In genomic region chr15:59549339-59549807, GRCh38 we compare ENCODE assay signal across 30 cellular contexts.
DNase-seq lines count a peak whose midpoint lies in the region; ATAC-seq, FAIRE-seq and TF ChIP-seq lines count a peak whose summit lies in the region.
"Had no signal": no experiment of that assay in that cellular context is flagged by ENCODE, and none has a peak within 500 bp of the region (broad histone marks: within the 10 kb centered on the region; RNA-seq: fewer than 3 reads in every experiment).

No MANE protein-coding gene starts in this region.

- H4K20me1 ChIP-seq in GM23338 (replicated peaks; ENCODE audit: insufficient read depth) (no peaks in the 10 kb centered on the region), Karpas-422 (ENCODE audit: insufficient read depth, low read depth, low read length) (no peaks in the 10 kb centered on the region)

- H3K9ac ChIP-seq in Karpas-422 (ENCODE audit: low read length): no peak overlapping the region

- H3K4me3 Mint-ChIP-seq in GM23338: no peak overlapping the region; the same call in 2 of the 3 replicates
- no peak overlapping the region for H3K4me3 Mint-ChIP-seq in CD4-positive, alpha-beta T cell
- H3K4me3 Mint-ChIP-seq: activated CD8-positive, alpha-beta T cell treated with anti-CD3 and anti-CD28 coated beads, Interleukin-2, amount 10 ng/mL, durations not matched to agents 7 days and 5 days; CD4-positive, alpha-beta memory T cell; natural killer cell had no signal

- CTCF ChIA-PET in CD4-positive, alpha-beta T cell (lab: Charles Lee): no interaction called here

- peaks cover 14% of the 10 kb centered on the region for H3K36me3 Mint-ChIP-seq in GM23338 (ENCODE audit: low read depth)
- H3K36me3 Mint-ChIP-seq in CD4-positive, alpha-beta T cell (ENCODE audit: low read depth): no peaks in the 10 kb centered on the region
- H3K36me3 Mint-ChIP-seq: CD4-positive, alpha-beta memory T cell; natural killer cell had no signal

- intact Hi-C loops in CD4-positive, alpha-beta T cell (cut with DNase I, micrococcal nuclease): no loop called here

- peak overlapping the region; percentile 63; the same call in 1 of the 2 replicates for H3K27ac Mint-ChIP-seq in GM23338
- no peak overlapping the region for H3K27ac Mint-ChIP-seq in CD4-positive, alpha-beta T cell
- H3K27ac Mint-ChIP-seq: activated CD8-positive, alpha-beta T cell treated with anti-CD3 and anti-CD28 coated beads, Interleukin-2, amount 10 ng/mL, durations not matched to agents 7 days and 5 days; activated T-helper 2 cell treated with anti-CD3 and anti-CD28 coated beads, Interferon-gamma antibody, Interleukin-2, Interleukin-4, amounts not matched to agents 10 μg/mL and 5 μg/mL and 100 μg/mL, durations not matched to agents 14 hours and 24 hours and 36 hours; CD4-positive, alpha-beta memory T cell; natural killer cell had no signal

- DNase-seq in GM23338 (ENCODE audit: low spot score) (peak; percentile 65), NCI-H69 (lab: John Stamatoyannopoulos, UW) (peak; percentile 68), iPS DF 19.7 (ENCODE audit: low read depth, low spot score) (peak; percentile 67), renal cortical epithelial cell (ENCODE audit: low read depth) (peak; percentile 56), Karpas-422 (no peak), urothelium cell line (ENCODE audit: low spot score) (no peak)
- no peak for DNase-seq in CD4-positive, alpha-beta T cell
- DNase-seq: activated CD4-positive, alpha-beta T cell treated with anti-CD3 and anti-CD28 coated beads for 4 hours; activated CD8-positive, alpha-beta T cell treated with anti-CD3 and anti-CD28 coated beads, Interleukin-2, amount 10 ng/mL, durations not matched to agents 7 days and 5 days; activated naive CD4-positive, alpha-beta T cell treated with anti-CD3 and anti-CD28 coated beads, Interleukin-2, amount 50 U/mL, for 16 hours; AML-193; amniotic stem cell; brain microvascular endothelial cell; CD4-positive, alpha-beta memory T cell; cerebellar nuclear complex; DMS 273 treated with DMSO at 0.1 percent for 48 hours; gastrocnemius medialis; left ventricle myocardium inferior; MV-4-11; natural killer cell; NCI-H1436 treated with DMSO at 0.1 percent for 48 hours; nucleus accumbens; stimulated activated CD4-positive, alpha-beta T cell treated with anti-CD3 and anti-CD28 coated beads, Interleukin-1b, Interleukin-23, amount 100 ng/mL, for 48 hours; stimulated activated naive CD8-positive, alpha-beta T cell treated with anti-CD3 and anti-CD28 coated beads, Interleukin-15, Interleukin-2, amounts not matched to agents 100 U/mL and 50 U/mL, for 24 hours; T-helper 9 cell had no signal

- peak overlapping the region; percentile 49 for H3K4me2 ChIP-seq in GM23338
- H3K4me2 ChIP-seq in Karpas-422 (ENCODE audit: low read depth, low read length, poor library complexity, severe bottlenecking): no peak overlapping the region

- POLR2A ChIA-PET in CD4-positive, alpha-beta T cell (lab: Charles Lee): no interaction called here

- TF ChIP-seq CTCF in GM23338 (conservative IDR thresholded peaks at IDR 0.05; ENCODE audit: low read depth in 2 of 2): no peak
- no peak for TF ChIP-seq CTCF in CD4-positive, alpha-beta T cell (IDR thresholded peaks at IDR 0.05)

- FAIRE-seq in urothelium cell line (lab: Jason Lieb, UNC): no peak
- FAIRE-seq: GM19239 had no signal

- peaks cover 13% of the 10 kb centered on the region for H3K27me3 Mint-ChIP-seq in GM23338 (ENCODE audit: insufficient read depth, low read depth, poor library complexity)
- H3K27me3 Mint-ChIP-seq in CD4-positive, alpha-beta T cell: peaks cover 11% of the 10 kb centered on the region

- no peaks in the 10 kb centered on the region for H3K9me3 ChIP-seq in Karpas-422 (ENCODE audit: low read length)
- H3K9me3 ChIP-seq in CD4-positive, alpha-beta T cell (ENCODE audit: control insufficient read depth, low read length): no peaks in the 10 kb centered on the region
- H3K9me3 ChIP-seq: gastrocnemius medialis, HAP-1, left ventricle myocardium inferior, SJSA1 had no signal

- H3K4me3 ChIP-seq in GM23338 (peak overlapping the region; percentile 18; the same call in 1 of the 2 replicates), Karpas-422 (ENCODE audit: low read length) (no peak overlapping the region)
- H3K4me3 ChIP-seq: gastrocnemius medialis, HAP-1, left ventricle myocardium inferior, SJSA1, skin epidermis had no signal

- peaks cover 15% of the 10 kb centered on the region; the same call in 1 of the 2 replicates for H3K27me3 ChIP-seq in GM23338 (ENCODE audit: insufficient read depth)
- H3K27me3 ChIP-seq in Karpas-422 (ENCODE audit: low read length): no peaks in the 10 kb centered on the region
- no peaks in the 10 kb centered on the region for H3K27me3 ChIP-seq in CD4-positive, alpha-beta T cell (ENCODE audit: control insufficient read depth, insufficient read depth, low read length)
- H3K27me3 ChIP-seq: brain microvascular endothelial cell, gastrocnemius medialis, SJSA1 had no signal

- H3K4me1 Mint-ChIP-seq in GM23338: peaks cover 41% of the 10 kb centered on the region
- H3K4me1 Mint-ChIP-seq in CD4-positive, alpha-beta T cell (ENCODE audit: low read depth): no peaks in the 10 kb centered on the region
- H3K4me1 Mint-ChIP-seq: CD4-positive, alpha-beta memory T cell; natural killer cell had no signal

- peaks cover 7% of the 10 kb centered on the region; the same call in 1 of the 2 replicates for H3F3A ChIP-seq in GM23338 (replicated peaks; ENCODE audit: low read depth)

- H3K4me1 ChIP-seq in GM23338 (ENCODE audit: insufficient read depth) (peaks cover 25% of the 10 kb centered on the region), Karpas-422 (ENCODE audit: low read length) (no peaks in the 10 kb centered on the region)
- H3K4me1 ChIP-seq: gastrocnemius medialis, left ventricle myocardium inferior had no signal

- no peak overlapping the region for H3K27ac ChIP-seq in GM23338 (ENCODE audit: low read depth)
- no peak overlapping the region for H3K27ac ChIP-seq in Karpas-422 (ENCODE audit: low read length)
- H3K27ac ChIP-seq in CD4-positive, alpha-beta T cell (ENCODE audit: low read depth, low read length): no peak overlapping the region
- H3K27ac ChIP-seq: brain microvascular endothelial cell, gastrocnemius medialis, left ventricle myocardium inferior, SJSA1, skin epidermis had no signal

- H2AFZ ChIP-seq in GM23338 (no peak overlapping the region), Karpas-422 (ENCODE audit: low read length) (no peak overlapping the region)

- no peaks in the 10 kb centered on the region for H3K79me2 ChIP-seq in GM23338 (replicated peaks; ENCODE audit: insufficient read depth)
- no peaks in the 10 kb centered on the region for H3K79me2 ChIP-seq in Karpas-422 (ENCODE audit: low read length)

- H3K36me3 ChIP-seq in GM23338 (ENCODE audit: insufficient read depth): no peaks in the 10 kb centered on the region
- no peaks in the 10 kb centered on the region for H3K36me3 ChIP-seq in Karpas-422 (ENCODE audit: insufficient read depth, low read length)
- H3K36me3 ChIP-seq: brain microvascular endothelial cell, gastrocnemius medialis, HAP-1, left ventricle myocardium inferior, SJSA1 had no signal

- H3K9me3 Mint-ChIP-seq in GM23338: peaks cover 18% of the 10 kb centered on the region
- H3K9me3 Mint-ChIP-seq in CD4-positive, alpha-beta T cell: no peaks in the 10 kb centered on the region
- H3K9me3 Mint-ChIP-seq: activated T-helper 2 cell treated with anti-CD3 and anti-CD28 coated beads, Interferon-gamma antibody, Interleukin-2, Interleukin-4, amounts not matched to agents 10 μg/mL and 5 μg/mL and 100 μg/mL, durations not matched to agents 14 hours and 24 hours and 36 hours; CD4-positive, alpha-beta memory T cell; natural killer cell had no signal

- peak; percentile 81 for ATAC-seq in GM23338
- no peak for ATAC-seq in CD4-positive, alpha-beta T cell (ENCODE audit: poor library complexity)
- ATAC-seq: activated CD8-positive, alpha-beta T cell treated with anti-CD3 and anti-CD28 coated beads, Interleukin-2, amount 10 ng/mL, durations not matched to agents 7 days and 5 days; gastrocnemius medialis; natural killer cell; stimulated activated naive CD8-positive, alpha-beta T cell treated with anti-CD3 and anti-CD28 coated beads, Interleukin-15, Interleukin-2, amounts not matched to agents 100 U/mL and 50 U/mL, for 24 hours had no signal

- H3K9me2 ChIP-seq in GM23338 (ENCODE audit: insufficient read depth) (peaks cover 4% of the 10 kb centered on the region; the same call in 1 of the 2 replicates), Karpas-422 (replicated peaks; ENCODE audit: insufficient read depth, low read length) (no peaks in the 10 kb centered on the region)

TF ChIP-seq in GM23338, 12 proteins besides CTCF, POLR2A, EP300 and RAD21:
- TF ChIP-seq ETS1 (IDR thresholded peaks at IDR 0.05) (peak; percentile 18; the same call in 1 of the 2 replicates), NANOG (IDR thresholded peaks at IDR 0.05; ENCODE audit: borderline replicate concordance) (peak; percentile 3; the same call in 1 of the 2 replicates), ZNF331 (CRISPR knock-in tag; IDR thresholded peaks at IDR 0.05; ENCODE audit: low read depth) (no peak)

Comparison
In these comparisons a context has a peak if more than half of its experiments do, and no peak if none do; other contexts are left out.
1. DNase-seq: peak in GM23338 (single experiment), NCI-H69 (single experiment), iPS DF 19.7 (single experiment) and renal cortical epithelial cell (single experiment); none in Karpas-422 (single experiment), urothelium cell line (single experiment) and CD4-positive, alpha-beta T cell (0 of 10).